ENCODE assay signal across 1 cellular context in the genomic region with DNA sequence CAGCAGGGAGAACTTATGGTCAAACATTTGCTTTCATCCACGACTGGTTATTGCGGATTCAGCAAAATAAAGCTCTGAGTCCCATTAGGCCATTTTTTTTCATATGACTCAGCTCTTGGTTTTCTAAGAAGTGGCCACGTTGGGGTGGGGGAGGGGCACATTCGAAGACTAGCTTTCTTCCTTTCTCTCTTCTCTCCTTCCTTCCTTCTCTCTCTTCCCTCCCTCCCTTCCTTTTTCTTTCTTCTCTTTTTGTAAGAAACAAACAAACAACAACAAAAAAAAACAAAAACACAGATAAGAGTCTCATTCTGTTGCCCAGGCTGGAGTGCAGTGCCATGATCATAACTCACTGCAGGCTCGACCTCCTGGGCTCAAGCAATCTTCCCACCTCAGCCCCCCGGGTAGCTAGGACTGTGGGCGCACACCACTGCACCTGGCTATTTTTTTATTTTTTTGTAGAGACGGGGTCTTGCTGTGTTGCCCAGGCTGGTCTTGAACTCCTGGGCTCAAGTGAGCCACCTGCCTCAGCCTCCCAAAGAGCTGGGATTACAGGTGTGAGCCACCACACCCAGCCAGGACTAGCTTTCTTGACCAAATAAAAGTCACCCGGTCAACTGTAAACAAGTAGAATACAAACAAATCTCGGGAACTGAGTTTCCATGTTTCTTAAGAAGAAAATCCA.
TF ChIP-seq lines count a peak whose summit lies in the region.

No MANE protein-coding gene starts in this region.

TF ChIP-seq in K562, 482 proteins besides CTCF, POLR2A, EP300 and RAD21 (continued from another document and continues in another):
- TF ChIP-seq, protein P1, sequence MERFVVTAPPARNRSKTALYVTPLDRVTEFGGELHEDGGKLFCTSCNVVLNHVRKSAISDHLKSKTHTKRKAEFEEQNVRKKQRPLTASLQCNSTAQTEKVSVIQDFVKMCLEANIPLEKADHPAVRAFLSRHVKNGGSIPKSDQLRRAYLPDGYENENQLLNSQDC (CRISPR knock-in tag; IDR thresholded peaks at IDR 0.05) = no peak
- peak; percentile 88 for TF ChIP-seq NUFIP1 (IDR thresholded peaks at IDR 0.05; ENCODE audit: partially characterized antibody)
- TF ChIP-seq, protein P2, sequence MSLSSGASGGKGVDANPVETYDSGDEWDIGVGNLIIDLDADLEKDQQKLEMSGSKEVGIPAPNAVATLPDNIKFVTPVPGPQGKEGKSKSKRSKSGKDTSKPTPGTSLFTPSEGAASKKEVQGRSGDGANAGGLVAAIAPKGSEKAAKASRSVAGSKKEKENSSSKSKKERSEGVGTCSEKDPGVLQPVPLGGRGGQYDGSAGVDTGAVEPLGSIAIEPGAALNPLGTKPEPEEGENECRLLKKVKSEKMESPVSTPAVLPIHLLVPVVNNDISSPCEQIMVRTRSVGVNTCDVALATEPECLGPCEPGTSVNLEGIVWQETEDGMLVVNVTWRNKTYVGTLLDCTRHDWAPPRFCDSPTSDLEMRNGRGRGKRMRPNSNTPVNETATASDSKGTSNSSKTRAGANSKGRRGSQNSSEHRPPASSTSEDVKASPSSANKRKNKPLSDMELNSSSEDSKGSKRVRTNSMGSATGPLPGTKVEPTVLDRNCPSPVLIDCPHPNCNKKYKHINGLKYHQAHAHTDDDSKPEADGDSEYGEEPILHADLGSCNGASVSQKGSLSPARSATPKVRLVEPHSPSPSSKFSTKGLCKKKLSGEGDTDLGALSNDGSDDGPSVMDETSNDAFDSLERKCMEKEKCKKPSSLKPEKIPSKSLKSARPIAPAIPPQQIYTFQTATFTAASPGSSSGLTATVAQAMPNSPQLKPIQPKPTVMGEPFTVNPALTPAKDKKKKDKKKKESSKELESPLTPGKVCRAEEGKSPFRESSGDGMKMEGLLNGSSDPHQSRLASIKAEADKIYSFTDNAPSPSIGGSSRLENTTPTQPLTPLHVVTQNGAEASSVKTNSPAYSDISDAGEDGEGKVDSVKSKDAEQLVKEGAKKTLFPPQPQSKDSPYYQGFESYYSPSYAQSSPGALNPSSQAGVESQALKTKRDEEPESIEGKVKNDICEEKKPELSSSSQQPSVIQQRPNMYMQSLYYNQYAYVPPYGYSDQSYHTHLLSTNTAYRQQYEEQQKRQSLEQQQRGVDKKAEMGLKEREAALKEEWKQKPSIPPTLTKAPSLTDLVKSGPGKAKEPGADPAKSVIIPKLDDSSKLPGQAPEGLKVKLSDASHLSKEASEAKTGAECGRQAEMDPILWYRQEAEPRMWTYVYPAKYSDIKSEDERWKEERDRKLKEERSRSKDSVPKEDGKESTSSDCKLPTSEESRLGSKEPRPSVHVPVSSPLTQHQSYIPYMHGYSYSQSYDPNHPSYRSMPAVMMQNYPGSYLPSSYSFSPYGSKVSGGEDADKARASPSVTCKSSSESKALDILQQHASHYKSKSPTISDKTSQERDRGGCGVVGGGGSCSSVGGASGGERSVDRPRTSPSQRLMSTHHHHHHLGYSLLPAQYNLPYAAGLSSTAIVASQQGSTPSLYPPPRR (CRISPR knock-in tag; IDR thresholded peaks at IDR 0.05; ENCODE audit: borderline replicate concordance) = no peak
- TF ChIP-seq NR1H2 (CRISPR knock-in tag; IDR thresholded peaks at IDR 0.05) = no peak
- TF ChIP-seq ETV6 (IDR thresholded peaks at IDR 0.05; ENCODE audit: borderline replicate concordance in 1 of 2, low read depth in 2 of 2, low read length in 1 of 2) = no peak
- TF ChIP-seq ETV6 (CRISPR knock-in tag; IDR thresholded peaks at IDR 0.05; ENCODE audit: borderline replicate concordance) = no peak
- TF ChIP-seq POLR2H (tag; IDR thresholded peaks at IDR 0.05; ENCODE audit: low read depth) = peak; percentile 48; the same call in 1 of the 2 replicates
- no peak for TF ChIP-seq BMI1 (IDR thresholded peaks at IDR 0.05; ENCODE audit: low read length)
- TF ChIP-seq ZBED1 (IDR thresholded peaks at IDR 0.05) = no peak
- TF ChIP-seq ARID2 (IDR thresholded peaks at IDR 0.05) = 0 out of 2 replicates have a peak, but pooled peaks have one; percentile 13
- TF ChIP-seq EZH2 (IDR thresholded peaks at IDR 0.05; ENCODE audit: borderline replicate concordance, low read depth, low read length) = no peak
- TF ChIP-seq HOMEZ (CRISPR knock-in tag; IDR thresholded peaks at IDR 0.05) = no peak
- no peak for TF ChIP-seq CBX5 (IDR thresholded peaks at IDR 0.05; ENCODE audit: borderline replicate concordance, low read depth)
- no peak for TF ChIP-seq SPI1 (IDR thresholded peaks at IDR 0.05; ENCODE audit: borderline replicate concordance, low read depth, low read length)
- TF ChIP-seq, protein P3, sequence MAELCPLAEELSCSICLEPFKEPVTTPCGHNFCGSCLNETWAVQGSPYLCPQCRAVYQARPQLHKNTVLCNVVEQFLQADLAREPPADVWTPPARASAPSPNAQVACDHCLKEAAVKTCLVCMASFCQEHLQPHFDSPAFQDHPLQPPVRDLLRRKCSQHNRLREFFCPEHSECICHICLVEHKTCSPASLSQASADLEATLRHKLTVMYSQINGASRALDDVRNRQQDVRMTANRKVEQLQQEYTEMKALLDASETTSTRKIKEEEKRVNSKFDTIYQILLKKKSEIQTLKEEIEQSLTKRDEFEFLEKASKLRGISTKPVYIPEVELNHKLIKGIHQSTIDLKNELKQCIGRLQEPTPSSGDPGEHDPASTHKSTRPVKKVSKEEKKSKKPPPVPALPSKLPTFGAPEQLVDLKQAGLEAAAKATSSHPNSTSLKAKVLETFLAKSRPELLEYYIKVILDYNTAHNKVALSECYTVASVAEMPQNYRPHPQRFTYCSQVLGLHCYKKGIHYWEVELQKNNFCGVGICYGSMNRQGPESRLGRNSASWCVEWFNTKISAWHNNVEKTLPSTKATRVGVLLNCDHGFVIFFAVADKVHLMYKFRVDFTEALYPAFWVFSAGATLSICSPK (IDR thresholded peaks at IDR 0.05; ENCODE audit: borderline replicate concordance) = 0 out of 2 replicates have a peak, but pooled peaks have one; percentile 36
- TF ChIP-seq MBD1 (CRISPR knock-in tag; IDR thresholded peaks at IDR 0.05) = no peak
- TF ChIP-seq NCOR1 (IDR thresholded peaks at IDR 0.05) = peak; percentile 57; the same call in 1 of the 2 replicates
- no peak for TF ChIP-seq UBTF (IDR thresholded peaks at IDR 0.05; ENCODE audit: borderline replicate concordance in 1 of 2, low read depth in 2 of 2, low read length in 2 of 2)
- TF ChIP-seq ZNF561 (CRISPR knock-in tag; conservative IDR thresholded peaks at IDR 0.05) = no peak
- 0 out of 4 replicates have a peak, but pooled peaks of 1 of the 2 experiments have one; percentile 29 for TF ChIP-seq MAZ (CRISPR knock-in tag; conservative IDR thresholded peaks at IDR 0.05 in 1 of 2, IDR thresholded peaks at IDR 0.05 in 1 of 2)
- no peak for TF ChIP-seq SRSF9 (IDR thresholded peaks at IDR 0.05; ENCODE audit: borderline replicate concordance, low read depth, low read length)
- TF ChIP-seq TCF7L2 (IDR thresholded peaks at IDR 0.05; ENCODE audit: low read depth, low read length) = no peak
- TF ChIP-seq, protein P4, sequence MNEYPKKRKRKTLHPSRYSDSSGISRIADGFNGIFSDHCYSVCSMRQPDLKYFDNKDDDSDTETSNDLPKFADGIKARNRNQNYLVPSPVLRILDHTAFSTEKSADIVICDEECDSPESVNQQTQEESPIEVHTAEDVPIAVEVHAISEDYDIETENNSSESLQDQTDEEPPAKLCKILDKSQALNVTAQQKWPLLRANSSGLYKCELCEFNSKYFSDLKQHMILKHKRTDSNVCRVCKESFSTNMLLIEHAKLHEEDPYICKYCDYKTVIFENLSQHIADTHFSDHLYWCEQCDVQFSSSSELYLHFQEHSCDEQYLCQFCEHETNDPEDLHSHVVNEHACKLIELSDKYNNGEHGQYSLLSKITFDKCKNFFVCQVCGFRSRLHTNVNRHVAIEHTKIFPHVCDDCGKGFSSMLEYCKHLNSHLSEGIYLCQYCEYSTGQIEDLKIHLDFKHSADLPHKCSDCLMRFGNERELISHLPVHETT (CRISPR knock-in tag; conservative IDR thresholded peaks at IDR 0.05 in 1 of 2, IDR thresholded peaks at IDR 0.05 in 1 of 2) = peak in 1 of 2 experiments; percentile 85; a peak in 2 of 4 replicates
- TF ChIP-seq POU5F1 (IDR thresholded peaks at IDR 0.05; ENCODE audit: borderline replicate concordance, low read depth, low read length, partially characterized antibody) = no peak
- TF ChIP-seq DIDO1 (tag; IDR thresholded peaks at IDR 0.05; ENCODE audit: low read depth) = 0 out of 2 replicates have a peak, but pooled peaks have one; percentile 26
- no peak for TF ChIP-seq ZBTB17 (CRISPR knock-in tag; IDR thresholded peaks at IDR 0.05)
- TF ChIP-seq TAF9B (IDR thresholded peaks at IDR 0.05; ENCODE audit: partially characterized antibody) = peak; percentile 57
- no peak for TF ChIP-seq RBM17 (IDR thresholded peaks at IDR 0.05; ENCODE audit: borderline replicate concordance, low read depth, low read length)
- peak in 1 of 2 experiments; percentile 82; a peak in 2 of 4 replicates for TF ChIP-seq HDAC1 (IDR thresholded peaks at IDR 0.05)
- 0 out of 2 replicates have a peak, but pooled peaks have one; percentile 28 for TF ChIP-seq GTF2A2 (tag; IDR thresholded peaks at IDR 0.05)
- no peak for TF ChIP-seq ZNF695 (CRISPR knock-in tag; IDR thresholded peaks at IDR 0.05)
- TF ChIP-seq SNIP1 (IDR thresholded peaks at IDR 0.05; ENCODE audit: low read depth) = 0 out of 2 replicates have a peak, but pooled peaks have one; percentile 15
- peak; percentile 94 for TF ChIP-seq ZNF121 (CRISPR knock-in tag; conservative IDR thresholded peaks at IDR 0.05)
- TF ChIP-seq ZNF699 (CRISPR knock-in tag; IDR thresholded peaks at IDR 0.05; ENCODE audit: insufficient replicate concordance) = no peak
- TF ChIP-seq YY1 (IDR thresholded peaks at IDR 0.05; ENCODE audit: borderline replicate concordance in 1 of 3, control insufficient read depth in 1 of 3, extremely low read depth in 1 of 3, insufficient read depth in 3 of 3, insufficient read length in 1 of 3, insufficient replicate concordance in 2 of 3, low read depth in 1 of 3, low read length in 2 of 3) = peak in 1 of 3 experiments; percentile 73
- TF ChIP-seq HNRNPH1 (optimal IDR thresholded peaks at IDR 0.05; ENCODE audit: low read depth, low read length) = no peak
- no peak for TF ChIP-seq ETS2 (tag; IDR thresholded peaks at IDR 0.05; ENCODE audit: borderline replicate concordance, poor library complexity, severe bottlenecking)
- no peak for TF ChIP-seq NFIC (IDR thresholded peaks at IDR 0.05)
- no peak for TF ChIP-seq ZNF224 (CRISPR knock-in tag; IDR thresholded peaks at IDR 0.05)
- peak; percentile 98 for TF ChIP-seq MAFK (IDR thresholded peaks at IDR 0.05; ENCODE audit: low read length)
- TF ChIP-seq BHLHE40 (IDR thresholded peaks at IDR 0.05; ENCODE audit: low read length) = no peak
- no peak for TF ChIP-seq NR4A1 (CRISPR knock-in tag; IDR thresholded peaks at IDR 0.05)
- peak; percentile 84 for TF ChIP-seq NR4A1 (tag; IDR thresholded peaks at IDR 0.05)
- TF ChIP-seq ZNF133 (CRISPR knock-in tag; IDR thresholded peaks at IDR 0.05) = no peak
- TF ChIP-seq DLX4 (CRISPR knock-in tag; IDR thresholded peaks at IDR 0.05) = no peak
